In the genomic region with DNA sequence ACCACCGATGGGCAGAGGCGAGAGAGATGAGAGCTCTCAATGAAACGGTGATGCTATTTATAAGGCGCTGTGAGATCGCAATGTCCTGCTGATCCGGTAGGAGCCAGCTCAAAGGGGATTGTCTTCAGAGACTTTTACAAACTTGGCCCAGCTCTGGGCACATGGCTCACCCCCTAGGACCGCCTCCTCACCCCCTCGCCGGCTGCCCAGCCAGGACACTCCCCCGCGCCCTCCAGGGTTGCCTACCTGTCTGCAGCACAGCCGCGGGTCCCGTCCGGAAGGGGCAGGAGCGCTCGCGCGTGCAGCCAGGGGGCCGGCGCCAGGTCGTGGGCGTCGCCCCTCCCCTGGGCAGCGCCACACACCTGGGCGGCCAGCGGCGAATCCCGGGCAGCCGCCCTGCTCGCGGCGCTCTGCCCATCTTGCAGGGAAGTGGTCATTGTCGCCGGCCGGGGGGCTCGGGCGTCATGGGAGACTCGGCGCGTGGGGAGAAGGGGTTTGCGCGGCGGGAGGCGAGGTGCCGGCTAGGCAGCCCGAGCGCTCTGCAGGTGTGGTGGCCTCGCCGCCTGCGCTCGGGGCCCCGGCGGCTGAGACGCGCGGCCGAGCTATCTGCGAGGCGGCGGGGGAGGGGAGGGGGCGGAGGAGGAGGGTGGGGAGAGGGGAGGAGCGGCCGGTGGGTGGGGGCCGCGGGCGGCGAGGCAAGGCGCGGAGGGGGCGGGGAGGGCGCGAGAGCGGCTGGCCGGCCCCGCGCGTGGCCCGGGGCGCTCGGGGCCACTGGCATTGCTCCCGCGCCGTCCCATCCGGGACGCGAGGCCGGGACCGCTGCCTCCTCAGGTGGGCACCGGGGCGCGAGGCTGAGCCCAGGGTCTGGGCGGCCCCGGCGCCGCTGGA, we compare ENCODE assay signal across 7 cellular contexts. TPM values are rescaled to one million over a fixed set of nuclear protein-coding genes. Genes with fewer than 3 reads are reported as not detected.
A peak's percentile ranks its signal among the peaks of the same experiment; 100 is the strongest.
DNase-seq lines count a peak whose midpoint lies in the region; ATAC-seq and TF ChIP-seq lines count a peak whose summit lies in the region.

A gene (minus strand): TSS at position 610 of the 888 bp plus-strand sequence. CDS start 173 bp downstream, at position 437.

- H3K4me3 ChIP-seq in breast epithelium: peak within 1 kb of the TSS; percentile 54 to 80 (median 66)
- H3K4me3 ChIP-seq in stomach: peak within 1 kb of the TSS; percentile 67 to 84 (median 76)

- peak; percentile 83 for ATAC-seq in left colon
- no peak for ATAC-seq in GM21515 (IDR thresholded peaks at IDR 0.05; ENCODE audit: unreplicated experiment)

- WGBS in stomach, 5 donors: 1 to 4% (median 1%) methylated on average over 8 to 90 of the region's 96 CpGs

- no peak for TF ChIP-seq EP300 in stomach (IDR thresholded peaks at IDR 0.05)

- intact Hi-C loops in breast epithelium (cut with DNase I; ENCODE audit: low total_unique reads) (no loop called here), left colon (cut with DNase I, micrococcal nuclease) (no loop called here), stomach (cut with DNase I; ENCODE audit: low total_unique reads) (no loop called here)

- H3K9me3 ChIP-seq in breast epithelium: no peaks in the 10 kb centered on the region
- H3K9me3 ChIP-seq in stomach: no peaks in the 10 kb centered on the region

- DNase-seq in EH (ENCODE audit: low read depth) (peak; percentile 27), NCI-H1930 (lab: John Stamatoyannopoulos, UW) (peak; percentile 77 to 78), breast epithelium (ENCODE audit: low spot score in 2 of 2) (peak in 1 of 2 donors; percentile 41), left colon (peak; percentile 41 to 53), stomach (peak; percentile 45), GM19238 (ENCODE audit: insufficient read length, low spot score) (no peak)

- no peaks in the 10 kb centered on the region for H3K4me1 ChIP-seq in breast epithelium
- peaks cover 5 to 15% (median 11%) of the 10 kb centered on the region in 4 donors for H3K4me1 ChIP-seq in stomach

- H3K27ac ChIP-seq in breast epithelium (peak within 1 kb of the TSS in 1 of 2 donors; percentile 13), stomach (peak within 1 kb of the TSS in 2 of 5 donors; percentile 26 to 64)

- H3K27me3 ChIP-seq in breast epithelium: peaks cover 0 to 4% of the 10 kb centered on the region in 2 donors
- H3K27me3 ChIP-seq in stomach: peaks cover 0 to 25% (median 7%) of the 10 kb centered on the region in 3 donors

- no peak for TF ChIP-seq CTCF in breast epithelium (IDR thresholded peaks at IDR 0.05)
- TF ChIP-seq CTCF in stomach (IDR thresholded peaks at IDR 0.05): no peak

- TF ChIP-seq POLR2A in breast epithelium (IDR thresholded peaks at IDR 0.05) (no peak), stomach (IDR thresholded peaks at IDR 0.05) (no peak)

- H3K36me3 ChIP-seq in breast epithelium (no peaks in the 10 kb centered on the region), stomach (no peaks in the 10 kb centered on the region)

RNA-seq across cellular contexts. Expression of the gene that starts here (rescaled TPM):
- 10 to 100 TPM in 1 of 3 donors, 1 to 10 TPM in 2; 2.5 to 13.1 (median 4.6) TPM for total RNA-seq in breast epithelium
- 1 to 10 TPM; 1.2 to 1.6 TPM for total RNA-seq in left colon
- 10 to 100 TPM in 1 of 5 donors, 1 to 10 TPM in 2, not detected in 2; 3.9 to 32.7 (median 5.7) TPM for total RNA-seq in stomach
- 1 to 10 TPM in 2 of 3 donors, under 1 TPM in 1; 0.62 to 2.7 (median 1.3) TPM for polyA plus RNA-seq in stomach
